Comparison of ENCODE assay signal across 23 cellular contexts in genomic region chr1:15123298-15123697, GRCh38. TPM values are rescaled to one million over a fixed set of nuclear protein-coding genes. Genes with fewer than 3 reads are reported as not detected.
"Had no signal": no experiment of that assay in that cellular context is flagged by ENCODE, and none has a peak within 500 bp of the region (broad histone marks: within the 10 kb centered on the region; RNA-seq: fewer than 3 reads in every experiment).

No MANE protein-coding gene starts in this region.

- H3K36me3 Mint-ChIP-seq: activated naive CD4-positive, alpha-beta T cell treated with anti-CD3 and anti-CD28 coated beads, Interleukin-2, amount 50 U/mL, for 24 hours; type B pancreatic cell had no signal

- H3K27ac Mint-ChIP-seq: activated CD4-positive, alpha-beta T cell treated with anti-CD3 and anti-CD28 coated beads, Interleukin-2, amount 10 ng/mL, durations not matched to agents 24 days and 14 days; activated CD8-positive, alpha-beta T cell treated with anti-CD3 and anti-CD28 coated beads for 36 hours; activated naive CD4-positive, alpha-beta T cell treated with anti-CD3 and anti-CD28 coated beads, Interleukin-2, amount 50 U/mL, for 24 hours; activated naive CD8-positive, alpha-beta T cell treated with anti-CD3 and anti-CD28 coated beads, Interleukin-2, amount 50 U/mL, for 24 hours; activated T-helper 17 cell treated with anti-CD3 and anti-CD28 coated beads, Interleukin-2, amount 50 U/mL, for 72 hours; nephron; progenitor cell of endocrine pancreas; type B pancreatic cell had no signal

- H3K4me3 Mint-ChIP-seq: activated CD4-positive, alpha-beta T cell treated with anti-CD3 and anti-CD28 coated beads, Interleukin-2, amount 10 ng/mL, durations not matched to agents 24 days and 14 days; activated CD8-positive, alpha-beta T cell treated with anti-CD3 and anti-CD28 coated beads for 36 hours; activated naive CD4-positive, alpha-beta T cell treated with anti-CD3 and anti-CD28 coated beads, Interleukin-2, amount 50 U/mL, for 24 hours; activated naive CD8-positive, alpha-beta T cell treated with anti-CD3 and anti-CD28 coated beads, Interleukin-2, amount 50 U/mL, for 24 hours; activated T-cell treated with anti-CD3 and anti-CD28 coated beads, Interleukin-2, amount 50 U/mL, for 4 hours; activated T-helper 17 cell treated with anti-CD3 and anti-CD28 coated beads, Interleukin-2, amount 50 U/mL, for 72 hours; nephron; type B pancreatic cell had no signal

- H3K27me3 Mint-ChIP-seq: activated naive CD4-positive, alpha-beta T cell treated with anti-CD3 and anti-CD28 coated beads, Interleukin-2, amount 50 U/mL, for 24 hours; activated naive CD8-positive, alpha-beta T cell treated with anti-CD3 and anti-CD28 coated beads, Interleukin-2, amount 50 U/mL, for 24 hours; activated T-helper 17 cell treated with anti-CD3 and anti-CD28 coated beads, Interleukin-2, amount 50 U/mL, for 72 hours had no signal

- ATAC-seq: activated CD8-positive, alpha-beta T cell treated with anti-CD3 and anti-CD28 coated beads for 36 hours; activated naive CD8-positive, alpha-beta T cell treated with anti-CD3 and anti-CD28 coated beads, Interleukin-2, amount 50 U/mL, for 24 hours; activated T-cell treated with anti-CD3 and anti-CD28 coated beads, Interleukin-2, amount 50 U/mL, for 4 hours; activated T-helper 17 cell treated with anti-CD3 and anti-CD28 coated beads, Interleukin-2, amount 50 U/mL, for 72 hours; gastroesophageal sphincter; left cardiac atrium; right lobe of liver; stimulated activated naive CD8-positive, alpha-beta T cell treated with anti-CD3 and anti-CD28 coated beads, Interleukin-15, Interleukin-2, amounts not matched to agents 100 U/mL and 50 U/mL, for 24 hours had no signal

- H3K27me3 ChIP-seq: breast epithelium, gastroesophageal sphincter, right lobe of liver, uterus had no signal

- H3K4me3 ChIP-seq: breast epithelium, gastroesophageal sphincter, right lobe of liver, thoracic aorta, uterus had no signal

- H3K36me3 ChIP-seq: breast epithelium, gastroesophageal sphincter, right lobe of liver, thoracic aorta, uterus had no signal

- H3K9me3 ChIP-seq: breast epithelium, gastroesophageal sphincter, right lobe of liver, thoracic aorta, uterus had no signal

- DNase-seq: activated CD4-positive, alpha-beta T cell treated with anti-CD3 and anti-CD28 coated beads, Interleukin-2, amount 10 ng/mL, durations not matched to agents 24 days and 14 days; activated CD4-positive, CD25-positive, alpha-beta regulatory T cell treated with anti-CD3 and anti-CD28 coated beads, Interleukin-2, amount 50 U/mL, for 72 hours; activated CD8-positive, alpha-beta T cell treated with anti-CD3 and anti-CD28 coated beads for 36 hours; activated naive CD8-positive, alpha-beta T cell treated with anti-CD3 and anti-CD28 coated beads, Interleukin-2, amount 50 U/mL, for 24 hours; activated T-cell treated with anti-CD3 and anti-CD28 coated beads, Interleukin-2, amount 50 U/mL, for 4 hours; amygdala; central memory CD4-positive, alpha-beta T cell; hippocampal formation; left cardiac atrium; mammary epithelial cell; right lobe of liver; stimulated activated CD4-positive, alpha-beta T cell treated with anti-CD3 and anti-CD28 coated beads, Interleukin-2, amount 100 ng/mL, for 48 hours; stimulated activated naive CD8-positive, alpha-beta T cell treated with anti-CD3 and anti-CD28 coated beads, Interleukin-15, Interleukin-2, amounts not matched to agents 100 U/mL and 50 U/mL, for 24 hours; T1000; uterus had no signal

- H3K9me3 Mint-ChIP-seq: activated CD4-positive, alpha-beta T cell treated with anti-CD3 and anti-CD28 coated beads, Interleukin-2, amount 10 ng/mL, durations not matched to agents 24 days and 14 days; activated CD8-positive, alpha-beta T cell treated with anti-CD3 and anti-CD28 coated beads for 36 hours; activated naive CD4-positive, alpha-beta T cell treated with anti-CD3 and anti-CD28 coated beads, Interleukin-2, amount 50 U/mL, for 24 hours; activated naive CD8-positive, alpha-beta T cell treated with anti-CD3 and anti-CD28 coated beads, Interleukin-2, amount 50 U/mL, for 24 hours; activated T-cell treated with anti-CD3 and anti-CD28 coated beads, Interleukin-2, amount 50 U/mL, for 4 hours; activated T-helper 17 cell treated with anti-CD3 and anti-CD28 coated beads, Interleukin-2, amount 50 U/mL, for 72 hours; nephron; type B pancreatic cell had no signal

- H3K27ac ChIP-seq: breast epithelium, gastroesophageal sphincter, right lobe of liver, thoracic aorta, uterus had no signal

- H3K4me1 Mint-ChIP-seq: activated CD4-positive, alpha-beta T cell treated with anti-CD3 and anti-CD28 coated beads, Interleukin-2, amount 10 ng/mL, durations not matched to agents 24 days and 14 days; activated naive CD4-positive, alpha-beta T cell treated with anti-CD3 and anti-CD28 coated beads, Interleukin-2, amount 50 U/mL, for 24 hours; activated naive CD8-positive, alpha-beta T cell treated with anti-CD3 and anti-CD28 coated beads, Interleukin-2, amount 50 U/mL, for 24 hours; activated T-helper 17 cell treated with anti-CD3 and anti-CD28 coated beads, Interleukin-2, amount 50 U/mL, for 72 hours; nephron had no signal

RNA-seq across cellular contexts. Expression of gene TMEM51, which starts 30.2 kb away (rescaled TPM):
- total RNA-seq: activated CD8-positive, alpha-beta T cell treated with anti-CD3 and anti-CD28 coated beads for 36 hours; activated T-helper 17 cell treated with anti-CD3 and anti-CD28 coated beads, Interleukin-2, amount 50 U/mL, for 72 hours had no signal
